8 cellular contexts compared by ENCODE assay signal in genomic region chrX:119398587-119398973, GRCh38. TPM values are rescaled to one million over a fixed set of nuclear protein-coding genes. Genes with fewer than 3 reads are reported as not detected.
DNase-seq lines count a peak whose midpoint lies in the region; ATAC-seq and TF ChIP-seq lines count a peak whose summit lies in the region.

No MANE protein-coding gene starts in this region.

- H3K14ac ChIP-seq in mesenchymal stem cell (ENCODE audit: low read length in 2 of 2): no peak overlapping the region

- no peak overlapping the region for H4K91ac ChIP-seq in mesenchymal stem cell (ENCODE audit: low read length)

- H3K9me3 ChIP-seq in mesenchymal stem cell (ENCODE audit: control insufficient read depth, low read length): no peaks in the 10 kb centered on the region

- H3K4me2 ChIP-seq in mesenchymal stem cell (ENCODE audit: low read length, poor library complexity, severe bottlenecking): peak overlapping the region; percentile 75

- H3K79me1 ChIP-seq in mesenchymal stem cell (replicated peaks; ENCODE audit: low read length, poor library complexity, severe bottlenecking): peaks cover 3% of the 10 kb centered on the region

- no peak for TF ChIP-seq CTCF in brain microvascular endothelial cell (IDR thresholded peaks at IDR 0.05; ENCODE audit: low read depth, low read length, missing control alignments)

- ATAC-seq in HG03280 (IDR thresholded peaks at IDR 0.05; ENCODE audit: unreplicated experiment): peak; percentile 12
- ATAC-seq in sciatic nerve: no peak

- H2BK15ac ChIP-seq in mesenchymal stem cell (ENCODE audit: low read depth, poor library complexity, severe bottlenecking): no peak overlapping the region

- H2BK5ac ChIP-seq in mesenchymal stem cell (ENCODE audit: low read depth, low read length, poor library complexity, severe bottlenecking): no peak overlapping the region

- peak overlapping the region; percentile 49 for H2BK120ac ChIP-seq in mesenchymal stem cell (ENCODE audit: low read depth, low read length)

- peak overlapping the region; percentile 62 for H3K4me3 ChIP-seq in brain microvascular endothelial cell (ENCODE audit: low read depth, low read length)
- peak overlapping the region in 1 of 2 experiments; percentile 81 for H3K4me3 ChIP-seq in mesenchymal stem cell (ENCODE audit: insufficient read depth in 1 of 2, low read depth in 1 of 2, low read length in 2 of 2)

- DNase-seq in G401 (ENCODE audit: low spot score) (peak; percentile 28), brain microvascular endothelial cell (no peak), mesenchymal stem cell (peak; percentile 24), kidney glomerular epithelial cell (lab: John Stamatoyannopoulos, UW) (no peak), sciatic nerve (ENCODE audit: low spot score) (no peak), NCI-H2196 (lab: John Stamatoyannopoulos, UW; ENCODE audit: unreplicated experiment) (no peak)
- no peak for DNase-seq in effector CD4-positive, alpha-beta T cell

- H3K27ac ChIP-seq in brain microvascular endothelial cell (no peak overlapping the region), mesenchymal stem cell (ENCODE audit: low read length, poor library complexity, severe bottlenecking) (no peak overlapping the region)

- peak overlapping the region; percentile 88 for H3K9ac ChIP-seq in mesenchymal stem cell (ENCODE audit: low read length)

- no peak overlapping the region for H3K4ac ChIP-seq in mesenchymal stem cell (ENCODE audit: low read depth in 1 of 2, low read length in 2 of 2)

- WGBS in mesenchymal stem cell: 5% methylated on average over 3 of the region's 3 CpGs

- no peak overlapping the region for H4K8ac ChIP-seq in mesenchymal stem cell (ENCODE audit: low read length)

- no peaks in the 10 kb centered on the region for H3K36me3 ChIP-seq in brain microvascular endothelial cell (replicated peaks)
- H3K36me3 ChIP-seq in mesenchymal stem cell (ENCODE audit: control insufficient read depth in 1 of 2, insufficient read depth in 2 of 2, low read depth in 1 of 2, low read length in 2 of 2): no peaks in the 10 kb centered on the region

- peak overlapping the region; percentile 46 to 79 for H3K18ac ChIP-seq in mesenchymal stem cell (ENCODE audit: low read depth in 1 of 2, low read length in 2 of 2)

- H3K23ac ChIP-seq in mesenchymal stem cell (ENCODE audit: low read length in 2 of 2): no peak overlapping the region

- H2AK5ac ChIP-seq in mesenchymal stem cell (ENCODE audit: low read length, severe bottlenecking): no peak overlapping the region

- in situ Hi-C loops in G401 (cut with HindIII; ENCODE audit: low sequenced_read_pairs) (no loop called here), brain microvascular endothelial cell (cut with HindIII; ENCODE audit: low pct_ligation_motif_present, low sequenced_read_pairs) (no loop called here)

- H2BK12ac ChIP-seq in mesenchymal stem cell (ENCODE audit: low read length in 2 of 2): no peak overlapping the region

- intact Hi-C loops in sciatic nerve (cut with DNase I): no loop called here

- peak overlapping the region; percentile 93 for H2AFZ ChIP-seq in mesenchymal stem cell (ENCODE audit: low read depth, low read length)

- no peaks in the 10 kb centered on the region for H3K4me1 ChIP-seq in mesenchymal stem cell (ENCODE audit: control insufficient read depth, insufficient read depth, low read depth, low read length)

- H3K27me3 ChIP-seq in brain microvascular endothelial cell (replicated peaks) (no peaks in the 10 kb centered on the region), mesenchymal stem cell (ENCODE audit: control insufficient read depth in 1 of 2, insufficient read depth in 1 of 2, low read length in 2 of 2) (no peaks in the 10 kb centered on the region)

RNA-seq across cellular contexts. Expression of gene SLC25A43, which starts 0.6 kb away (rescaled TPM):
- total RNA-seq in G401 (2014; rRNA removed; shearing (Covaris generic)): 12.2 and 17.8 TPM in 2 replicates
- polyA plus RNA-seq in mesenchymal stem cell (2013, experiment 1 of 2): 13.6 TPM
- polyA plus RNA-seq in mesenchymal stem cell (2013, experiment 2 of 2): 14.6 TPM
- 20.3 TPM for total RNA-seq in sciatic nerve

Comparison
In these comparisons a context has a peak if more than half of its experiments do, and no peak if none do; other contexts are left out.
1. DNase-seq: peak in G401 (single experiment) and mesenchymal stem cell (single experiment); none in brain microvascular endothelial cell (single experiment), kidney glomerular epithelial cell (single experiment), sciatic nerve (single experiment), NCI-H2196 (single experiment) and effector CD4-positive, alpha-beta T cell (single experiment).